ENCODE assay signal across 1 cellular context in genomic region chr5:134139377-134139851, GRCh38.
TF ChIP-seq lines count a peak whose summit lies in the region.

No MANE protein-coding gene starts in this region.

TF ChIP-seq in GM12878, 131 proteins besides CTCF, POLR2A, EP300 and RAD21:
- TF ChIP-seq ATF3 (IDR thresholded peaks at IDR 0.05; ENCODE audit: borderline replicate concordance, extremely low read depth, low read depth, low read length): no peak
- TF ChIP-seq E4F1 (IDR thresholded peaks at IDR 0.05; ENCODE audit: borderline replicate concordance, partially characterized antibody): no peak
- no peak for TF ChIP-seq ELK1 (IDR thresholded peaks at IDR 0.05; ENCODE audit: low read depth, low read length)
TF ChIP-seq in GM12878: peak in this region for 0.
